8 cellular contexts compared by ENCODE assay signal in genomic region chr12:43805857-43806736, GRCh38. TPM values are rescaled to one million over a fixed set of nuclear protein-coding genes. Genes with fewer than 3 reads are reported as not detected.
A peak's percentile ranks its signal among the peaks of the same experiment; 100 is the strongest.
DNase-seq lines count a peak whose midpoint lies in the region; ATAC-seq and TF ChIP-seq lines count a peak whose summit lies in the region.

TWF1 (minus strand) TSS chr12:43806317; CDS start chr12:43806245, 72 bp downstream.

- no peaks in the 10 kb centered on the region for H3K27me3 ChIP-seq in uterus

- peak within 1 kb of the TSS; percentile 96 to 97 for H3K27ac ChIP-seq in uterus

- H3K36me3 Mint-ChIP-seq in T-helper 17 cell (ENCODE audit: low read depth): peaks cover 3% of the 10 kb centered on the region

- H3K4me3 ChIP-seq in uterus: peak within 1 kb of the TSS; percentile 85 to 98

- TF ChIP-seq CTCF in GM13976 (IDR thresholded peaks at IDR 0.05; ENCODE audit: borderline replicate concordance, control extremely low read depth, extremely low read depth, insufficient read depth, missing control alignments) (no peak), uterus (IDR thresholded peaks at IDR 0.05) (peak in 3 of 4 experiments; percentile 20 to 32 (median 23))

- ATAC-seq in HG02678 (IDR thresholded peaks at IDR 0.05; ENCODE audit: unreplicated experiment) (peak; percentile 96), T-helper 17 cell (peak; percentile 92), left ventricle myocardium superior (peak; percentile 100)

- in situ Hi-C loops in GM13976 (cut with MboI; ENCODE audit: low sequenced_read_pairs, unreplicated experiment): no loop called here

- H3K9me3 ChIP-seq in T-helper 17 cell (ENCODE audit: control insufficient read depth, low read length, poor library complexity, severe bottlenecking) (no peaks in the 10 kb centered on the region), uterus (no peaks in the 10 kb centered on the region)

- H3K27ac Mint-ChIP-seq in T-helper 17 cell: peak within 1 kb of the TSS; percentile 96

- no peaks in the 10 kb centered on the region for H3K27me3 Mint-ChIP-seq in T-helper 17 cell

- peak within 1 kb of the TSS; percentile 98 for H3K4me3 Mint-ChIP-seq in T-helper 17 cell

- intact Hi-C loops in left ventricle myocardium superior (cut with micrococcal nuclease) (loop anchor here (10.0 kb wide), 1 partner anchor 69 kb away; no protein-coding TSS in a partner anchor), uterus (cut with DNase I; ENCODE audit: low total_unique reads) (no loop called here)

- peaks cover 16% of the 10 kb centered on the region for H3K4me1 Mint-ChIP-seq in T-helper 17 cell

- H3K36me3 ChIP-seq in uterus: no peaks in the 10 kb centered on the region

- H3K4me1 ChIP-seq in uterus: peaks cover 0 to 6% of the 10 kb centered on the region in 2 donors

- DNase-seq in GM13976 (ENCODE audit: low spot score): peak; percentile 95
- peak; percentile 72 for DNase-seq in NCI-H1105 (lab: John Stamatoyannopoulos, UW)
- DNase-seq in T-helper 17 cell: peak; percentile 76 to 80 (median 79)
- DNase-seq in amygdala (lab: John Stamatoyannopoulos, UW): peak; percentile 18 to 92 (median 75)
- peak; percentile 94 for DNase-seq in left ventricle myocardium superior
- DNase-seq in putamen (ENCODE audit: low spot score): peak; percentile 85
- DNase-seq in uterus: peak; percentile 78 to 88

- TF ChIP-seq POLR2A in uterus (IDR thresholded peaks at IDR 0.05): peak; percentile 48 to 82

RNA-seq across cellular contexts. Expression of gene TWF1, which starts in this region (rescaled TPM):
- 10 to 100 TPM; 46.4 to 60.7 TPM for total RNA-seq in T-helper 17 cell
- 12.4 TPM for total RNA-seq in left ventricle myocardium superior
- 100 to 1,000 TPM in 1 of 4 donors, 10 to 100 TPM in 3; 21.8 to 113 (median 71.4) TPM for total RNA-seq in uterus

Comparison
In these comparisons a context has a peak if more than half of its experiments do, and no peak if none do; other contexts are left out.
1. Peak in every context shown above with its lines: DNase-seq, ATAC-seq, H3K4me3 ChIP-seq and H3K27ac ChIP-seq.